Comparison of ENCODE assay signal across 1 cellular context in the genomic region with DNA sequence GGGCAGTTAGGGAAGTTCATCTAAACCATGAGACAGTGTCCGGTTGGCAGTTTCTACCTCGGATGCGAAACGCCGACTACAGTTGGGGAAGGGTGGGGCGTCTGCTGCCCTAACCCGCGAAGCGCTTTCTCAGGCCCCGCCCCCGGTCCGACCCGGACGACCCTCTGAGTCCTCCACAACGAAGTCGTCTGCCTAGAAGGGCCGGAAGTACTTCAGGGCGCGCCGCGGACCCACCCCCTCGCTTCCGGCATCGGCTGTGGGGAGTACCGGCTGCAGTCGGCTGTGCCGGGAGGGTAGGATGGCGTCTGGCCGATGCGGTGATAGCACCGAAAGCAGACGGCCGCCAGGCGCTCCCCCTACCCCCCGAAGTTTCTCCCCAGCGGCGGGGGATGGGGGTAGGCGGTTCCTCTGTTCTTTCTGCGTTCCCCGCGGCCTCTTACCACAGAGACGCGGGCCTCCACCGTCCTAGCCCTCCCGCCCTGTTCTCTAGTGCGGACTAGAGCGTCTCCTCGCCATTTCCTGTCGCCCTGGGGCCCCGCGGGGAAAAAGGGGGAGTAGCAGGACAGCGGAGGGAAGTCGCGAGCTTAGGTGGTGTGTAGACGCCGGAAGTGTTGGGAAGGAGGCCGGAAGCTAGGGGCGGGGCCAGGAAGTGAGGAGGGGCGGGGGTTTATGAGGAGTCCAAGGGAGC.
TF ChIP-seq lines count a peak whose summit lies in the region.

A gene (plus strand): TSS at position 241 of the 688 bp plus-strand sequence. CDS start 719 bp downstream, outside the sequence.

TF ChIP-seq in HEK293, 187 proteins besides CTCF, POLR2A, EP300 and RAD21 (continued from another document):
- TF ChIP-seq, protein P1, sequence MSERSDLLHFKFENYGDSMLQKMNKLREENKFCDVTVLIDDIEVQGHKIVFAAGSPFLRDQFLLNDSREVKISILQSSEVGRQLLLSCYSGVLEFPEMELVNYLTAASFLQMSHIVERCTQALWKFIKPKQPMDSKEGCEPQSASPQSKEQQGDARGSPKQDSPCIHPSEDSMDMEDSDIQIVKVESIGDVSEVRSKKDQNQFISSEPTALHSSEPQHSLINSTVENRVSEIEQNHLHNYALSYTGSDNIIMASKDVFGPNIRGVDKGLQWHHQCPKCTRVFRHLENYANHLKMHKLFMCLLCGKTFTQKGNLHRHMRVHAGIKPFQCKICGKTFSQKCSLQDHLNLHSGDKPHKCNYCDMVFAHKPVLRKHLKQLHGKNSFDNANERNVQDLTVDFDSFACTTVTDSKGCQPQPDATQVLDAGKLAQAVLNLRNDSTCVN (tag by site-specific recombination; optimal IDR thresholded peaks at IDR 0.05), result peak; percentile 63
- TF ChIP-seq ZNF394 (tag by site-specific recombination; IDR thresholded peaks at IDR 0.05; ENCODE audit: borderline replicate concordance), result peak; percentile 99
- TF ChIP-seq, protein P2, sequence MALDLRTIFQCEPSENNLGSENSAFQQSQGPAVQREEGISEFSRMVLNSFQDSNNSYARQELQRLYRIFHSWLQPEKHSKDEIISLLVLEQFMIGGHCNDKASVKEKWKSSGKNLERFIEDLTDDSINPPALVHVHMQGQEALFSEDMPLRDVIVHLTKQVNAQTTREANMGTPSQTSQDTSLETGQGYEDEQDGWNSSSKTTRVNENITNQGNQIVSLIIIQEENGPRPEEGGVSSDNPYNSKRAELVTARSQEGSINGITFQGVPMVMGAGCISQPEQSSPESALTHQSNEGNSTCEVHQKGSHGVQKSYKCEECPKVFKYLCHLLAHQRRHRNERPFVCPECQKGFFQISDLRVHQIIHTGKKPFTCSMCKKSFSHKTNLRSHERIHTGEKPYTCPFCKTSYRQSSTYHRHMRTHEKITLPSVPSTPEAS (tag by site-specific recombination; IDR thresholded peaks at IDR 0.05), result peak; percentile 20; the same call in 1 of the 2 replicates
- TF ChIP-seq, protein P3, sequence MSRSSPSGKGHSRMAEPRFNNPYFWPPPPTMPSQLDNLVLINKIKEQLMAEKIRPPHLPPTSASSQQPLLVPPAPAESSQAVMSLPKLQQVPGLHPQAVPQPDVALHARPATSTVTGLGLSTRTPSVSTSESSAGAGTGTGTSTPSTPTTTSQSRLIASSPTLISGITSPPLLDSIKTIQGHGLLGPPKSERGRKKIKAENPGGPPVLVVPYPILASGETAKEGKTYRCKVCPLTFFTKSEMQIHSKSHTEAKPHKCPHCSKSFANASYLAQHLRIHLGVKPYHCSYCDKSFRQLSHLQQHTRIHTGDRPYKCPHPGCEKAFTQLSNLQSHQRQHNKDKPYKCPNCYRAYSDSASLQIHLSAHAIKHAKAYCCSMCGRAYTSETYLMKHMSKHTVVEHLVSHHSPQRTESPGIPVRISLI (tag by site-specific recombination; IDR thresholded peaks at IDR 0.05), result no peak
